Comparison of ENCODE assay signal across 8 cellular contexts in genomic region chr2:55618649-55619055, GRCh38. TPM values are rescaled to one million over a fixed set of nuclear protein-coding genes. Genes with fewer than 3 reads are reported as not detected.
DNase-seq lines count a peak whose midpoint lies in the region; ATAC-seq, FAIRE-seq and TF ChIP-seq lines count a peak whose summit lies in the region.

No MANE protein-coding gene starts in this region.

- peaks cover 69% of the 10 kb centered on the region for H3K79me2 ChIP-seq in endothelial cell of umbilical vein (ENCODE audit: control insufficient read depth, insufficient read depth, low read length)

- no peaks in the 10 kb centered on the region for H4K20me1 ChIP-seq in endothelial cell of umbilical vein (replicated peaks; ENCODE audit: control insufficient read depth, extremely low read depth, insufficient read depth, low read length)

- POLR2A ChIA-PET in CD8-positive, alpha-beta T cell (lab: Charles Lee) = interaction anchor here (0.6 to 2.8 kb wide), 12 partner anchors 8 to 1851 kb away, joined by 3 to 55 read pairs (median 3); partner anchors contain the start of genes CCDC88A, CFAP36 and CHAC2
- POLR2A ChIA-PET in activated CD8-positive, alpha-beta T cell treated with anti-CD3 and anti-CD28 coated beads, Interleukin-2, amount 10 ng/mL, durations not matched to agents 7 days and 5 days (lab: Charles Lee) = interaction anchor here (0.8 to 2.9 kb wide), 10 partner anchors 7 to 396 kb away, joined by 3 to 16 read pairs (median 4); partner anchors contain the start of genes CFAP36, CLHC1, PNPT1 and RPS27A
- POLR2A ChIA-PET in endothelial cell of umbilical vein (lab: Charles Lee) = no interaction called here

- CTCF ChIA-PET in CD8-positive, alpha-beta T cell (lab: Charles Lee) = interaction anchor here (1.0 to 1.1 kb wide), 2 partner anchors 10 to 100 kb away, joined by 3 read pairs; no protein-coding TSS in a partner anchor
- CTCF ChIA-PET in activated CD8-positive, alpha-beta T cell treated with anti-CD3 and anti-CD28 coated beads, Interleukin-2, amount 10 ng/mL, durations not matched to agents 7 days and 5 days (lab: Charles Lee) = interaction anchor here (0.9 to 1.3 kb wide), 2 partner anchors 24 to 99 kb away, joined by 3 to 5 read pairs; partner anchors contain the start of gene CFAP36
- CTCF ChIA-PET in endothelial cell of umbilical vein (lab: Charles Lee) = interaction anchor here (0.6 to 1.7 kb wide), 4 partner anchors 9 to 512 kb away, joined by 3 to 4 read pairs (median 3); no protein-coding TSS in a partner anchor

- dilution Hi-C loops in endothelial cell of umbilical vein (cut with MboI; ENCODE audit: extremely low pct_ligation_motif_present, low sequenced_read_pairs) = no loop called here

- no peaks in the 10 kb centered on the region for H3K9me1 ChIP-seq in endothelial cell of umbilical vein (replicated peaks; ENCODE audit: control insufficient read depth, extremely low read depth, insufficient read depth, low read length)

- no peak overlapping the region for H3K27ac Mint-ChIP-seq in CD8-positive, alpha-beta T cell
- H3K27ac Mint-ChIP-seq in activated CD8-positive, alpha-beta T cell treated with anti-CD3 and anti-CD28 coated beads, Interleukin-2, amount 10 ng/mL, durations not matched to agents 7 days and 5 days = no peak overlapping the region

- no TSS peak for BruUV-seq in endothelial cell of umbilical vein (replicated peaks; lab: Mats Ljungman, UMichigan)

- intact Hi-C loops in CD8-positive, alpha-beta T cell (cut with DNase I, micrococcal nuclease) = loop anchor here (2.0 to 5.0 kb wide), 9 partner anchors 36 to 1851 kb away; partner anchors contain the start of genes ACYP2 (in 1 of the 2), ASB3 (in 1 of the 2), CHAC2 (in 1 of the 2) and EML6 (in 1 of the 2)
- intact Hi-C loops in endothelial cell of umbilical vein (cut with micrococcal nuclease) = no loop called here

- peak; percentile 9 for ATAC-seq in CD8-positive, alpha-beta T cell
- ATAC-seq in HG03432 (IDR thresholded peaks at IDR 0.05; ENCODE audit: unreplicated experiment) = peak; percentile 44
- ATAC-seq in activated CD8-positive, alpha-beta T cell treated with anti-CD3 and anti-CD28 coated beads, Interleukin-2, amount 10 ng/mL, durations not matched to agents 7 days and 5 days = peak; percentile 20

- TF ChIP-seq POLR2A in GM19193 (IDR thresholded peaks at IDR 0.05; ENCODE audit: extremely low read depth, insufficient read depth, insufficient read length) = peak; percentile 49
- TF ChIP-seq POLR2A in endothelial cell of umbilical vein (IDR thresholded peaks at IDR 0.05; ENCODE audit: low read depth, low read length) = peak; percentile 52

- no peak overlapping the region for H3K4me3 Mint-ChIP-seq in CD8-positive, alpha-beta T cell
- no peak overlapping the region for H3K4me3 Mint-ChIP-seq in activated CD8-positive, alpha-beta T cell treated with anti-CD3 and anti-CD28 coated beads, Interleukin-2, amount 10 ng/mL, durations not matched to agents 7 days and 5 days

- peaks cover 69% of the 10 kb centered on the region for H3K4me1 Mint-ChIP-seq in CD8-positive, alpha-beta T cell (ENCODE audit: low read depth)
- peaks cover 47% of the 10 kb centered on the region for H3K4me1 Mint-ChIP-seq in activated CD8-positive, alpha-beta T cell treated with anti-CD3 and anti-CD28 coated beads, Interleukin-2, amount 10 ng/mL, durations not matched to agents 7 days and 5 days (ENCODE audit: low read depth)

- no peaks in the 10 kb centered on the region for H3K27me3 Mint-ChIP-seq in CD8-positive, alpha-beta T cell (ENCODE audit: low read depth)
- H3K27me3 Mint-ChIP-seq in activated CD8-positive, alpha-beta T cell treated with anti-CD3 and anti-CD28 coated beads, Interleukin-2, amount 10 ng/mL, durations not matched to agents 7 days and 5 days (ENCODE audit: low read depth) = no peaks in the 10 kb centered on the region

- H3K9ac ChIP-seq in endothelial cell of umbilical vein (replicated peaks; ENCODE audit: extremely low read depth, insufficient read depth, low read length) (peak overlapping the region; percentile 97), stomach smooth muscle (ENCODE audit: low read length in 2 of 2) (peak overlapping the region; percentile 86 to 99)

- no peaks in the 10 kb centered on the region for H3K36me3 ChIP-seq in CD8-positive, alpha-beta T cell (ENCODE audit: insufficient read depth, low read length)
- H3K36me3 ChIP-seq in endothelial cell of umbilical vein (ENCODE audit: control insufficient read depth in 2 of 2, extremely low read depth in 1 of 2, insufficient read depth in 2 of 2, low read length in 2 of 2) = no peaks in the 10 kb centered on the region
- H3K36me3 ChIP-seq in stomach smooth muscle (ENCODE audit: control insufficient read depth in 2 of 2, insufficient read depth in 2 of 2, low read length in 2 of 2) = peaks cover 5% of the 10 kb centered on the region in 2 donors

- no peaks in the 10 kb centered on the region for H3K9me3 Mint-ChIP-seq in CD8-positive, alpha-beta T cell
- no peaks in the 10 kb centered on the region for H3K9me3 Mint-ChIP-seq in activated CD8-positive, alpha-beta T cell treated with anti-CD3 and anti-CD28 coated beads, Interleukin-2, amount 10 ng/mL, durations not matched to agents 7 days and 5 days (ENCODE audit: insufficient read depth)

- no peaks in the 10 kb centered on the region for H3K27me3 ChIP-seq in CD8-positive, alpha-beta T cell (ENCODE audit: insufficient read depth, low read length)
- H3K27me3 ChIP-seq in endothelial cell of umbilical vein (ENCODE audit: control insufficient read depth in 2 of 2, insufficient read depth in 2 of 2, low read length in 2 of 2) = no peaks in the 10 kb centered on the region
- H3K27me3 ChIP-seq in stomach smooth muscle (ENCODE audit: control insufficient read depth in 1 of 2, insufficient read depth in 2 of 2, low read length in 2 of 2) = no peaks in the 10 kb centered on the region

- H3K4me1 ChIP-seq in CD8-positive, alpha-beta T cell (ENCODE audit: insufficient read depth, low read length) = peaks cover 63% of the 10 kb centered on the region
- H3K4me1 ChIP-seq in endothelial cell of umbilical vein (ENCODE audit: control insufficient read depth, extremely low read depth, insufficient read depth, low read length) = peaks cover 24% of the 10 kb centered on the region
- H3K4me1 ChIP-seq in stomach smooth muscle (ENCODE audit: control insufficient read depth, insufficient read depth, low read length) = peaks cover 15% of the 10 kb centered on the region

- peak overlapping the region; percentile 44 for H2AFZ ChIP-seq in endothelial cell of umbilical vein (ENCODE audit: low read depth, low read length)

- DNase-seq in CD8-positive, alpha-beta T cell = peak; percentile 17 to 58 (median 48)
- DNase-seq in NCI-H526 (lab: John Stamatoyannopoulos, UW) = peak; percentile 58 to 65
- peak; percentile 66 for DNase-seq in activated CD8-positive, alpha-beta T cell treated with anti-CD3 and anti-CD28 coated beads, Interleukin-2, amount 10 ng/mL, durations not matched to agents 7 days and 5 days
- peak; percentile 78 for DNase-seq in endothelial cell of umbilical vein (ENCODE audit: low read depth, low spot score)
- peak; percentile 64 for DNase-seq in midbrain (lab: John Stamatoyannopoulos, UW)

- peak; percentile 94 for FAIRE-seq in endothelial cell of umbilical vein (lab: Jason Lieb, UNC)

- no peaks in the 10 kb centered on the region for H3K9me3 ChIP-seq in CD8-positive, alpha-beta T cell (ENCODE audit: low read length)
- H3K9me3 ChIP-seq in endothelial cell of umbilical vein (replicated peaks; ENCODE audit: control insufficient read depth, insufficient read depth, low read length) = no peaks in the 10 kb centered on the region
- H3K9me3 ChIP-seq in stomach smooth muscle (ENCODE audit: control insufficient read depth in 2 of 2, low read length in 2 of 2) = no peaks in the 10 kb centered on the region

- peak overlapping the region; percentile 85 for H3K4me3 ChIP-seq in CD8-positive, alpha-beta T cell (ENCODE audit: low read depth, low read length)
- H3K4me3 ChIP-seq in endothelial cell of umbilical vein (replicated peaks in 1 of 3; ENCODE audit: insufficient read depth in 1 of 3, low read depth in 1 of 3, low read length in 3 of 3) = peak overlapping the region; percentile 58 to 97 (median 96)
- H3K4me3 ChIP-seq in stomach smooth muscle (ENCODE audit: low read length in 2 of 2) = peak overlapping the region; percentile 96 to 100

- H3K36me3 Mint-ChIP-seq in CD8-positive, alpha-beta T cell = peaks cover 47% of the 10 kb centered on the region
- H3K36me3 Mint-ChIP-seq in activated CD8-positive, alpha-beta T cell treated with anti-CD3 and anti-CD28 coated beads, Interleukin-2, amount 10 ng/mL, durations not matched to agents 7 days and 5 days (ENCODE audit: low read depth) = peaks cover 17% of the 10 kb centered on the region

- peak overlapping the region; percentile 99 for H3K27ac ChIP-seq in CD8-positive, alpha-beta T cell (ENCODE audit: low read depth, low read length)
- peak overlapping the region; percentile 87 for H3K27ac ChIP-seq in endothelial cell of umbilical vein (ENCODE audit: insufficient read depth, low read depth, low read length)
- peak overlapping the region; percentile 98 for H3K27ac ChIP-seq in stomach smooth muscle (ENCODE audit: low read length)

- H3K4me2 ChIP-seq in endothelial cell of umbilical vein (ENCODE audit: insufficient read depth, low read length) = peak overlapping the region; percentile 74

- no peak for TF ChIP-seq CTCF in CD8-positive, alpha-beta T cell (IDR thresholded peaks at IDR 0.05)
- TF ChIP-seq CTCF in endothelial cell of umbilical vein (IDR thresholded peaks at IDR 0.05; ENCODE audit: extremely low read depth in 1 of 2, insufficient read depth in 1 of 2, low read depth in 1 of 2, low read length in 2 of 2) = no peak

TF ChIP-seq in endothelial cell of umbilical vein, 7 proteins besides CTCF, POLR2A, EP300 and RAD21:
- peak; percentile 66 for TF ChIP-seq MYC (IDR thresholded peaks at IDR 0.05; ENCODE audit: low read depth, low read length)
- peak; percentile 26 for TF ChIP-seq POLR2AphosphoS5 (IDR thresholded peaks at IDR 0.05; ENCODE audit: insufficient read depth, low read depth, low read length)
- no peak for TF ChIP-seq GATA2 (IDR thresholded peaks at IDR 0.05; ENCODE audit: insufficient read depth, insufficient read length, low read depth, low read length)

RNA-seq across cellular contexts. Expression of gene PPP4R3B, which starts 1.2 kb away (rescaled TPM):
- 10 to 100 TPM; 39.0 to 43.9 TPM for total RNA-seq in CD8-positive, alpha-beta T cell
- 10 to 100 TPM; 67.6 to 68.2 TPM for total RNA-seq in activated CD8-positive, alpha-beta T cell treated with anti-CD3 and anti-CD28 coated beads, Interleukin-2, amount 10 ng/mL, durations not matched to agents 7 days and 5 days
- total RNA-seq in endothelial cell of umbilical vein = 49.0 and 51.5 TPM in 2 replicates
- 9.4 and 11.2 TPM in 2 replicates for polyA plus RNA-seq in endothelial cell of umbilical vein
- polyA plus RNA-seq in endothelial cell of umbilical vein (2011; cell fraction: cytosol; rRNA removed) = 14.5 and 14.6 TPM in 2 replicates
- 22.5 and 31.5 TPM in 2 replicates for polyA plus RNA-seq in endothelial cell of umbilical vein (2011; cell fraction: nucleus; rRNA removed)
- polyA plus RNA-seq in endothelial cell of umbilical vein (2012) = 27.6 and 37.3 TPM in 2 replicates
- 15.4 and 17.8 TPM in 2 replicates for polyA minus RNA-seq in endothelial cell of umbilical vein
- 30.7 TPM for polyA minus RNA-seq in endothelial cell of umbilical vein (2011; cell fraction: cytosol; rRNA and poly(A)+ RNA removed)
- 36.4 and 45.9 TPM in 2 replicates for polyA minus RNA-seq in endothelial cell of umbilical vein (2011; cell fraction: nucleus; rRNA and poly(A)+ RNA removed)

Comparison
In these comparisons a context has a peak if more than half of its experiments do, and no peak if none do; other contexts are left out.
1. Peak in every context shown above with its lines: DNase-seq, ATAC-seq, H3K4me3 ChIP-seq and H3K27ac ChIP-seq.